Comparison of ENCODE assay signal across 16 cellular contexts in genomic region chr11:85799142-85799541, GRCh38. TPM values are rescaled to one million over a fixed set of nuclear protein-coding genes. Genes with fewer than 3 reads are reported as not detected.
DNase-seq lines count a peak whose midpoint lies in the region; ATAC-seq, FAIRE-seq and TF ChIP-seq lines count a peak whose summit lies in the region.
"Had no signal": no experiment of that assay in that cellular context is flagged by ENCODE, and none has a peak within 500 bp of the region (broad histone marks: within the 10 kb centered on the region; RNA-seq: fewer than 3 reads in every experiment).

No MANE protein-coding gene starts in this region.

- peak overlapping the region in 2 of 5 donors; percentile 4 to 53 for H3K4me3 Mint-ChIP-seq in immature natural killer cell
- no peak overlapping the region for H3K4me3 Mint-ChIP-seq in natural killer cell treated with Interleukin-12 subunit alpha and Interleukin-12 subunit beta and Interleukin-15 and Interleukin-18, amount 100 ng/mL, for 72 hours
- H3K4me3 Mint-ChIP-seq: CD8-positive, alpha-beta T cell; IgD-negative memory B cell had no signal

- H3K27me3 ChIP-seq in Panc1 (ENCODE audit: control insufficient read depth, insufficient read depth, low read length) (no peaks in the 10 kb centered on the region), uterus (no peaks in the 10 kb centered on the region)
- H3K27me3 ChIP-seq: BE2C had no signal

- TF ChIP-seq POLR2A in uterus (IDR thresholded peaks at IDR 0.05), result no peak

- H3K36me3 ChIP-seq in Panc1 (ENCODE audit: control insufficient read depth, insufficient read depth, low read length), result no peaks in the 10 kb centered on the region; the same call in 1 of the 2 replicates
- H3K36me3 ChIP-seq in uterus, result no peaks in the 10 kb centered on the region
- H3K36me3 ChIP-seq: BE2C had no signal

- H3K9me3 Mint-ChIP-seq in immature natural killer cell, result peaks cover 0 to 4% (median 0%) of the 10 kb centered on the region in 6 donors
- peaks cover 8% of the 10 kb centered on the region for H3K9me3 Mint-ChIP-seq in natural killer cell treated with Interleukin-12 subunit alpha and Interleukin-12 subunit beta and Interleukin-15 and Interleukin-18, amount 100 ng/mL, for 72 hours
- H3K9me3 Mint-ChIP-seq: IgD-negative memory B cell had no signal

- H3K9me3 ChIP-seq in Panc1 (ENCODE audit: control insufficient read depth, insufficient read depth, low read depth, low read length), result no peaks in the 10 kb centered on the region
- no peaks in the 10 kb centered on the region for H3K9me3 ChIP-seq in uterus
- H3K9me3 ChIP-seq: A549, BE2C had no signal

- peaks cover 11 to 25% (median 21%) of the 10 kb centered on the region in 3 donors for H3K36me3 Mint-ChIP-seq in immature natural killer cell
- H3K36me3 Mint-ChIP-seq in natural killer cell treated with Interleukin-12 subunit alpha and Interleukin-12 subunit beta and Interleukin-15 and Interleukin-18, amount 100 ng/mL, for 72 hours, result no peaks in the 10 kb centered on the region
- H3K36me3 Mint-ChIP-seq: IgD-negative memory B cell had no signal

- TF ChIP-seq CTCF in Panc1 (IDR thresholded peaks at IDR 0.05) (no peak), uterus (IDR thresholded peaks at IDR 0.05) (no peak)

- CTCF ChIA-PET in Panc1 (lab: Charles Lee), result no interaction called here

- no peak for FAIRE-seq in urothelium cell line (lab: Jason Lieb, UNC)
- FAIRE-seq: A549 had no signal

- H3K4me1 ChIP-seq in Panc1 (ENCODE audit: control insufficient read depth, insufficient read depth, low read length) (peaks cover 54% of the 10 kb centered on the region), uterus (no peaks in the 10 kb centered on the region)
- H3K4me1 ChIP-seq: BE2C had no signal

- no peak overlapping the region for H3K4me3 ChIP-seq in Panc1 (ENCODE audit: low read depth in 2 of 2, low read length in 2 of 2)
- no peak overlapping the region for H3K4me3 ChIP-seq in uterus
- H3K4me3 ChIP-seq: A549 had no signal

- H3K27ac ChIP-seq in Panc1 (ENCODE audit: low read length) (peak overlapping the region; percentile 5; the same call in 1 of the 2 replicates), uterus (no peak overlapping the region)
- H3K27ac ChIP-seq: C4-2B had no signal

- peaks cover 78 to 88% of the 10 kb centered on the region in 2 donors for H3K4me1 Mint-ChIP-seq in immature natural killer cell
- peaks cover 44 to 52% of the 10 kb centered on the region in 2 donors for H3K4me1 Mint-ChIP-seq in natural killer cell treated with Interleukin-12 subunit alpha and Interleukin-12 subunit beta and Interleukin-15 and Interleukin-18, amount 100 ng/mL, for 72 hours (ENCODE audit: low read depth in 2 of 2)
- H3K4me1 Mint-ChIP-seq: IgD-negative memory B cell had no signal

- POLR2A ChIA-PET in Panc1 (lab: Charles Lee), result interaction anchor here (0.5 to 0.6 kb wide), 2 partner anchors 80 to 136 kb away, joined by 3 to 6 read pairs; no protein-coding TSS in a partner anchor

- intact Hi-C loops in Panc1 (cut with micrococcal nuclease; ENCODE audit: unreplicated experiment), result no loop called here
- intact Hi-C loops in uterus (cut with DNase I; ENCODE audit: low total_unique reads), result no loop called here

- ATAC-seq in Panc1, result no peak
- no peak for ATAC-seq in natural killer cell treated with Interleukin-12 subunit alpha and Interleukin-12 subunit beta and Interleukin-15 and Interleukin-18, amount 100 ng/mL, for 72 hours
- ATAC-seq: A549; CD8-positive, alpha-beta T cell had no signal

- DNase-seq in Panc1 (ENCODE audit: low read depth, low spot score), result no peak
- no peak for DNase-seq in immature natural killer cell
- no peak for DNase-seq in natural killer cell treated with Interleukin-12 subunit alpha and Interleukin-12 subunit beta and Interleukin-15 and Interleukin-18, amount 100 ng/mL, for 72 hours (ENCODE audit: low spot score)
- DNase-seq in uterus, result no peak
- no peak for DNase-seq in SW 1271 (lab: John Stamatoyannopoulos, UW)
- no peak for DNase-seq in urothelium cell line (ENCODE audit: low spot score)
- DNase-seq: BE2C; CD8-positive, alpha-beta T cell; DMS53; HCEC 1CT had no signal

- no TSS peak for BruUV-seq in Panc1 (replicated peaks; lab: Mats Ljungman, UMichigan)

- no peaks in the 10 kb centered on the region for H3K27me3 Mint-ChIP-seq in immature natural killer cell (ENCODE audit: low read depth in 3 of 3)
- no peaks in the 10 kb centered on the region for H3K27me3 Mint-ChIP-seq in natural killer cell treated with Interleukin-12 subunit alpha and Interleukin-12 subunit beta and Interleukin-15 and Interleukin-18, amount 100 ng/mL, for 72 hours

- in situ Hi-C loops in Panc1 (cut with HindIII; ENCODE audit: low pct_unique_long_range_greater_than_20kb, low sequenced_read_pairs), result no loop called here

- peak overlapping the region in 5 of 6 donors; percentile 52 to 81 (median 73) for H3K27ac Mint-ChIP-seq in immature natural killer cell
- H3K27ac Mint-ChIP-seq in natural killer cell treated with Interleukin-12 subunit alpha and Interleukin-12 subunit beta and Interleukin-15 and Interleukin-18, amount 100 ng/mL, for 72 hours, result peak overlapping the region; percentile 55 to 59
- H3K27ac Mint-ChIP-seq: IgD-negative memory B cell had no signal

RNA-seq across cellular contexts. Expression of gene SYTL2, which starts 11.8 kb away (rescaled TPM):
- total RNA-seq in Panc1 (2021; ENCODE audit: unreplicated experiment) (132 TPM), uterus (10 to 100 TPM; 33.0 to 77.4 (median 39.7) TPM)
- 47.9 TPM for polyA plus RNA-seq in Panc1 (2012; ENCODE audit: insufficient read length)
- polyA plus RNA-seq in immature natural killer cell, result 10 to 100 TPM; 26.1 to 67.0 (median 33.3) TPM
- total RNA-seq in natural killer cell treated with Interleukin-12 subunit alpha and Interleukin-12 subunit beta and Interleukin-15 and Interleukin-18, amount 100 ng/mL, for 72 hours, result 10 to 100 TPM; 68.8 to 74.8 TPM

RNA-seq across cellular contexts. Expression of gene CCDC83, which starts 56.0 kb away (rescaled TPM):
- total RNA-seq in Panc1 (2021; ENCODE audit: unreplicated experiment) (not detected), uterus (under 1 TPM in 1 of 4 donors, not detected in 3; 0.21 TPM)
- polyA plus RNA-seq in Panc1 (2012; ENCODE audit: insufficient read length), result not detected
- not detected for polyA plus RNA-seq in immature natural killer cell
- not detected for total RNA-seq in natural killer cell treated with Interleukin-12 subunit alpha and Interleukin-12 subunit beta and Interleukin-15 and Interleukin-18, amount 100 ng/mL, for 72 hours
- total RNA-seq: CD8-positive, alpha-beta T cell; H4; HT-29 had no signal
- polyA plus RNA-seq: A549, AG04450 had no signal
